ENCODE assay signal across 9 cellular contexts in genomic region chr18:77065221-77065981, GRCh38.
DNase-seq lines count a peak whose midpoint lies in the region; ATAC-seq and TF ChIP-seq lines count a peak whose summit lies in the region.
"Had no signal": no experiment of that assay in that cellular context is flagged by ENCODE, and none has a peak within 500 bp of the region (broad histone marks: within the 10 kb centered on the region; RNA-seq: fewer than 3 reads in every experiment).

No MANE protein-coding gene starts in this region.

- peak overlapping the region; percentile 94 to 98 for H3K27ac Mint-ChIP-seq in natural killer cell

- H3K4me3 ChIP-seq in coronary artery, result no peak overlapping the region

- no peaks in the 10 kb centered on the region for H3K9me3 Mint-ChIP-seq in natural killer cell

- peak; percentile 19 for ATAC-seq in HG03469 (IDR thresholded peaks at IDR 0.05; ENCODE audit: unreplicated experiment)
- ATAC-seq in natural killer cell, result peak; percentile 23 to 52 (median 31)
- no peak for ATAC-seq in GM19035 (IDR thresholded peaks at IDR 0.05; ENCODE audit: unreplicated experiment)
- ATAC-seq in activated CD4-positive, CD25-positive, alpha-beta regulatory T cell treated with anti-CD3 and anti-CD28 coated beads, Interleukin-2, amount 50 U/mL, for 24 hours, result no peak

- TF ChIP-seq CTCF in coronary artery (IDR thresholded peaks at IDR 0.05), result no peak
- TF ChIP-seq CTCF in natural killer cell (IDR thresholded peaks at IDR 0.05), result no peak

- no peaks in the 10 kb centered on the region for H3K27me3 Mint-ChIP-seq in natural killer cell (ENCODE audit: low read depth in 2 of 2)
- H3K27me3 Mint-ChIP-seq: brain had no signal

- peak overlapping the region; percentile 43 to 65 for H3K27ac ChIP-seq in coronary artery

- peaks cover 7% of the 10 kb centered on the region for H3K36me3 Mint-ChIP-seq in natural killer cell

- intact Hi-C loops in natural killer cell (cut with micrococcal nuclease), result loop anchor here (1.0 to 10.0 kb wide), 4 partner anchors 10 to 582 kb away; no protein-coding TSS in a partner anchor

- peak; percentile 51 for DNase-seq in activated T-cell treated with anti-CD3 and anti-CD28 coated beads, Interleukin-2, amount 50 U/mL, for 1 hour
- DNase-seq in activated T-cell treated with anti-CD3 and anti-CD28 coated beads for 4 hours (no peak), T-helper 2 cell (peak in 4 of 5 experiments; percentile 44 to 85 (median 55)), coronary artery (ENCODE audit: low spot score) (no peak), natural killer cell (peak; percentile 55)

- H3K4me3 Mint-ChIP-seq in natural killer cell, result peak overlapping the region; percentile 83
- H3K4me3 Mint-ChIP-seq: brain had no signal

- H3K4me1 Mint-ChIP-seq in natural killer cell, result peaks cover 98 to 100% of the 10 kb centered on the region in 2 donors

Comparison
In these comparisons a context has a peak if more than half of its experiments do, and no peak if none do; other contexts are left out.
1. DNase-seq: peak in activated T-cell treated with anti-CD3 and anti-CD28 coated beads, Interleukin-2, amount 50 U/mL, for 1 hour (single experiment), T-helper 2 cell (4 of 5) and natural killer cell (single experiment); none in activated T-cell treated with anti-CD3 and anti-CD28 coated beads for 4 hours (single experiment) and coronary artery (single experiment).
2. ATAC-seq: peak in HG03469 (single experiment) and natural killer cell (3 of 3); none in GM19035 (single experiment) and activated CD4-positive, CD25-positive, alpha-beta regulatory T cell treated with anti-CD3 and anti-CD28 coated beads, Interleukin-2, amount 50 U/mL, for 24 hours (0 of 2).